ENCODE assay signal across 10 cellular contexts in the genomic region with DNA sequence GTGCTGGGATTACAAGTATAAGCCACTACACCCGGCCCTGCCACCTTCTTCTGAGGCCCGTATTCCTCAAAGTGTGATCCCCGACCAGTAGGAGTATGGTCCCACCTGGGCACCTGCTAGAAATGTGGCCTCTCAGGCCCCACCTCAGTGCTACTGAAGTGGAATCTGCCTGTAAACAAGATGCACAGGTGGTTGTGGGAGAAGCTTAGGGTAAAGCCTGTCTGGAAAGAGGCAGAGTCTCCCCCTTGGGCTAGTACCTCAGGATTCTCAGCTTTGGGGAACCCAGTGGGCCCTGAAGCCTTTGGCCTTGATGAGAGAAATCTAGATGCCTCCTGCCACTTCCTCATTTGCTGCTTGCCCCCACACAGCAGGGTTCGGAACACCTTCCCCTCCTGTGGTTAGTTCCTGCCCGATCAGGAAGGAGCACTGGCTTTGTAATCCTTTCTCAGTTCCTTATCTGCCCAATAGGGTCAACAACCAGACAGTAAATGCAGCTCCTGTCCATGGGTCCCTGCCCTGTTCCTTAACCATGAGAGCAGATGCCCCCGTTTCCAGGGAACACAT. TPM values are rescaled to one million over a fixed set of nuclear protein-coding genes. Genes with fewer than 3 reads are reported as not detected.
DNase-seq lines count a peak whose midpoint lies in the region; ATAC-seq and TF ChIP-seq lines count a peak whose summit lies in the region.
"Had no signal": no experiment of that assay in that cellular context is flagged by ENCODE, and none has a peak within 500 bp of the region (broad histone marks: within the 10 kb centered on the region; RNA-seq: fewer than 3 reads in every experiment).

No MANE protein-coding gene starts in this region.

- H3K36me3 Mint-ChIP-seq in activated T-helper 17 cell treated with anti-CD3 and anti-CD28 coated beads, Interleukin-2, amount 50 U/mL, for 72 hours (ENCODE audit: low read depth), result peaks cover 8% of the 10 kb centered on the region
- H3K36me3 Mint-ChIP-seq in naive thymus-derived CD4-positive, alpha-beta T cell, result peaks cover 0 to 19% (median 0%) of the 10 kb centered on the region in 5 donors
- H3K36me3 Mint-ChIP-seq in GM23338 (ENCODE audit: low read depth), result 0 out of 3 replicates have a peak, but pooled peaks cover 3% of the 10 kb centered on the region

- peak overlapping the region; percentile 73 for H3K27ac ChIP-seq in DOHH2 (ENCODE audit: low read depth, low read length)
- H3K27ac ChIP-seq in naive thymus-derived CD4-positive, alpha-beta T cell (ENCODE audit: low read depth, low read length), result peak overlapping the region; percentile 43
- H3K27ac ChIP-seq in GM23338 (ENCODE audit: low read depth), result no peak overlapping the region

- H3K4me1 Mint-ChIP-seq in activated T-helper 17 cell treated with anti-CD3 and anti-CD28 coated beads, Interleukin-2, amount 50 U/mL, for 72 hours, result peaks cover 48% of the 10 kb centered on the region
- peaks cover 58 to 84% (median 72%) of the 10 kb centered on the region in 7 donors for H3K4me1 Mint-ChIP-seq in naive thymus-derived CD4-positive, alpha-beta T cell
- no peaks in the 10 kb centered on the region for H3K4me1 Mint-ChIP-seq in GM23338

- intact Hi-C loops in naive thymus-derived CD4-positive, alpha-beta T cell (cut with micrococcal nuclease), result loop anchor here (1.0 to 2.0 kb wide), 7 partner anchors 8 to 116 kb away; a partner anchor contains a TSS

- TF ChIP-seq CTCF in DOHH2 (IDR thresholded peaks at IDR 0.05; ENCODE audit: low read depth, low read length, poor library complexity, severe bottlenecking), result no peak
- TF ChIP-seq CTCF in GM23338 (conservative IDR thresholded peaks at IDR 0.05; ENCODE audit: low read depth in 2 of 2), result no peak

- H3K4me2 ChIP-seq in DOHH2 (ENCODE audit: low read length) (peak overlapping the region; percentile 85), GM23338 (no peak overlapping the region)

- H3K9me2 ChIP-seq in DOHH2 (replicated peaks; ENCODE audit: control insufficient read depth, low read length) (no peaks in the 10 kb centered on the region), GM23338 (ENCODE audit: insufficient read depth) (no peaks in the 10 kb centered on the region)

- no peak overlapping the region for H2AFZ ChIP-seq in GM23338

- H3K4me1 ChIP-seq in DOHH2 (ENCODE audit: control insufficient read depth, low read length) (peaks cover 63% of the 10 kb centered on the region), GM23338 (ENCODE audit: insufficient read depth) (no peaks in the 10 kb centered on the region)
- peaks cover 60 to 62% of the 10 kb centered on the region in 2 donors for H3K4me1 ChIP-seq in naive thymus-derived CD4-positive, alpha-beta T cell (ENCODE audit: control insufficient read depth in 2 of 2, insufficient read depth in 2 of 2, low read length in 2 of 2)

- H3K27me3 Mint-ChIP-seq in activated T-helper 17 cell treated with anti-CD3 and anti-CD28 coated beads, Interleukin-2, amount 50 U/mL, for 72 hours, result no peaks in the 10 kb centered on the region
- peaks cover 0 to 4% (median 0%) of the 10 kb centered on the region in 5 donors for H3K27me3 Mint-ChIP-seq in naive thymus-derived CD4-positive, alpha-beta T cell
- peaks cover 4% of the 10 kb centered on the region for H3K27me3 Mint-ChIP-seq in GM23338 (ENCODE audit: insufficient read depth, low read depth, poor library complexity)

- H3K79me2 ChIP-seq in DOHH2 (ENCODE audit: control insufficient read depth, low read length) (no peaks in the 10 kb centered on the region), GM23338 (replicated peaks; ENCODE audit: insufficient read depth) (no peaks in the 10 kb centered on the region)

- peak overlapping the region; percentile 87 for H3K27ac Mint-ChIP-seq in activated T-helper 17 cell treated with anti-CD3 and anti-CD28 coated beads, Interleukin-2, amount 50 U/mL, for 72 hours
- H3K27ac Mint-ChIP-seq in naive thymus-derived CD4-positive, alpha-beta T cell, result peak overlapping the region; percentile 71 to 96 (median 91)
- no peak overlapping the region for H3K27ac Mint-ChIP-seq in GM23338

- H4K20me1 ChIP-seq in DOHH2 (ENCODE audit: control insufficient read depth, insufficient read depth, low read depth, low read length) (no peaks in the 10 kb centered on the region), GM23338 (replicated peaks; ENCODE audit: insufficient read depth) (no peaks in the 10 kb centered on the region; the same call in 1 of the 2 replicates)

- H3F3A ChIP-seq in DOHH2 (ENCODE audit: control insufficient read depth, insufficient read depth) (peaks cover 18% of the 10 kb centered on the region), GM23338 (replicated peaks; ENCODE audit: low read depth) (no peaks in the 10 kb centered on the region)

- CTCF ChIA-PET in naive thymus-derived CD4-positive, alpha-beta T cell (lab: Charles Lee), result interaction anchor here (0.8 to 1.4 kb wide), 5 partner anchors 13 to 65 kb away, joined by 3 to 5 read pairs (median 4); a partner anchor contains a TSS

- peak overlapping the region; percentile 76 for H3K4me3 Mint-ChIP-seq in activated T-helper 17 cell treated with anti-CD3 and anti-CD28 coated beads, Interleukin-2, amount 50 U/mL, for 72 hours
- H3K4me3 Mint-ChIP-seq in naive thymus-derived CD4-positive, alpha-beta T cell, result peak overlapping the region; percentile 62 to 86 (median 81)
- no peak overlapping the region for H3K4me3 Mint-ChIP-seq in GM23338

- peak in 3 of 9 donors; percentile 17 to 25 (median 21) for DNase-seq in naive thymus-derived CD4-positive, alpha-beta T cell
- no peak for DNase-seq in GM23338 (ENCODE audit: low spot score)
- DNase-seq in stimulated activated CD8-positive, alpha-beta memory T cell treated with anti-CD3 and anti-CD28 coated beads, Interleukin-4, amount 100 ng/mL, for 48 hours, result no peak
- no peak for DNase-seq in OCI-M2 (lab: John Stamatoyannopoulos, UW; ENCODE audit: unreplicated experiment)

- H3K9me3 Mint-ChIP-seq in activated T-helper 17 cell treated with anti-CD3 and anti-CD28 coated beads, Interleukin-2, amount 50 U/mL, for 72 hours, result no peaks in the 10 kb centered on the region
- no peaks in the 10 kb centered on the region for H3K9me3 Mint-ChIP-seq in naive thymus-derived CD4-positive, alpha-beta T cell
- H3K9me3 Mint-ChIP-seq in GM23338, result no peaks in the 10 kb centered on the region; the same call in 2 of the 3 replicates

- H3K36me3 ChIP-seq in DOHH2 (ENCODE audit: control insufficient read depth, low read length), result no peaks in the 10 kb centered on the region
- H3K36me3 ChIP-seq in naive thymus-derived CD4-positive, alpha-beta T cell (ENCODE audit: control insufficient read depth in 2 of 3, insufficient read depth in 3 of 3, low read length in 3 of 3), result no peaks in the 10 kb centered on the region
- H3K36me3 ChIP-seq in GM23338 (ENCODE audit: insufficient read depth), result no peaks in the 10 kb centered on the region

- POLR2A ChIA-PET in naive thymus-derived CD4-positive, alpha-beta T cell (lab: Charles Lee), result interaction anchor here (0.7 to 12.9 kb wide), 7 partner anchors 13 to 79 kb away, joined by 3 to 164 read pairs (median 4); a partner anchor contains a TSS

- H3K9me3 ChIP-seq in DOHH2 (ENCODE audit: control insufficient read depth, insufficient read depth, low read length), result no peaks in the 10 kb centered on the region
- no peaks in the 10 kb centered on the region for H3K9me3 ChIP-seq in naive thymus-derived CD4-positive, alpha-beta T cell (ENCODE audit: control insufficient read depth in 2 of 3, low read length in 3 of 3)

- peaks cover 25% of the 10 kb centered on the region for H3K27me3 ChIP-seq in DOHH2 (ENCODE audit: control insufficient read depth, low read length)
- H3K27me3 ChIP-seq in naive thymus-derived CD4-positive, alpha-beta T cell (ENCODE audit: control insufficient read depth in 2 of 2, insufficient read depth in 2 of 2, low read length in 2 of 2), result no peaks in the 10 kb centered on the region
- no peaks in the 10 kb centered on the region for H3K27me3 ChIP-seq in GM23338 (ENCODE audit: insufficient read depth)

- ATAC-seq in GM19455 (IDR thresholded peaks at IDR 0.05; ENCODE audit: unreplicated experiment) (peak; percentile 66), HG03457 (IDR thresholded peaks at IDR 0.05; ENCODE audit: unreplicated experiment) (peak; percentile 55), GM23338 (no peak)
- ATAC-seq in activated T-helper 17 cell treated with anti-CD3 and anti-CD28 coated beads, Interleukin-2, amount 50 U/mL, for 72 hours (replicated peaks), result no peak
- peak; percentile 74 for ATAC-seq in naive thymus-derived CD4-positive, alpha-beta T cell
- ATAC-seq: HCT116 had no signal

- H3K4me3 ChIP-seq in DOHH2 (ENCODE audit: low read length), result peak overlapping the region; percentile 62
- H3K4me3 ChIP-seq in naive thymus-derived CD4-positive, alpha-beta T cell (ENCODE audit: low read length), result peak overlapping the region; percentile 38
- no peak overlapping the region for H3K4me3 ChIP-seq in GM23338

RNA-seq across cellular contexts. Expression of a gene that starts 25.2 kb away (rescaled TPM):
- total RNA-seq in activated T-helper 17 cell treated with anti-CD3 and anti-CD28 coated beads, Interleukin-2, amount 50 U/mL, for 72 hours, result 1 to 10 TPM; 5.7 to 6.6 TPM
- 10 to 100 TPM in 2 of 5 experiments, 1 to 10 TPM in 3; 6.2 to 19.8 (median 7.9) TPM for total RNA-seq in naive thymus-derived CD4-positive, alpha-beta T cell
- 1 to 10 TPM; 3.5 to 4.1 TPM for polyA plus RNA-seq in naive thymus-derived CD4-positive, alpha-beta T cell
- total RNA-seq in GM23338 (2014; rRNA removed; shearing (Covaris generic)), result 4.2 and 5.4 TPM in 2 replicates
- 1.4 and 1.8 TPM in 2 replicates for polyA plus RNA-seq in GM23338 (2016; fragmentation: Nextera tagmentation; extraction: Ambion mirVana)

RNA-seq across cellular contexts. Expression of a gene that starts 27.7 kb away (rescaled TPM):
- 100 to 1,000 TPM; 117 to 155 TPM for total RNA-seq in activated T-helper 17 cell treated with anti-CD3 and anti-CD28 coated beads, Interleukin-2, amount 50 U/mL, for 72 hours
- total RNA-seq in naive thymus-derived CD4-positive, alpha-beta T cell, result 100 to 1,000 TPM in 1 of 5 experiments, 10 to 100 TPM in 4; 24.1 to 160 (median 42.9) TPM
- 100 to 1,000 TPM in 1 of 2 donors, 10 to 100 TPM in 1; 56.4 to 110 TPM for polyA plus RNA-seq in naive thymus-derived CD4-positive, alpha-beta T cell
- total RNA-seq in GM23338 (2014; rRNA removed; shearing (Covaris generic)), result 15.7 and 25.5 TPM in 2 replicates
- polyA plus RNA-seq in GM23338 (2016; fragmentation: Nextera tagmentation; extraction: Ambion mirVana), result 60.0 and 61.5 TPM in 2 replicates

RNA-seq across cellular contexts. Expression of a gene that starts 41.6 kb away (rescaled TPM):
- 10 to 100 TPM; 15.8 to 15.9 TPM for total RNA-seq in activated T-helper 17 cell treated with anti-CD3 and anti-CD28 coated beads, Interleukin-2, amount 50 U/mL, for 72 hours
- total RNA-seq in naive thymus-derived CD4-positive, alpha-beta T cell, result 10 to 100 TPM in 1 of 5 experiments, 1 to 10 TPM in 4; 1.3 to 23.3 (median 5.2) TPM
- under 1 TPM; 0.36 to 0.41 TPM for polyA plus RNA-seq in naive thymus-derived CD4-positive, alpha-beta T cell
- total RNA-seq in GM23338 (2014; rRNA removed; shearing (Covaris generic)), result 1.4 TPM in 1 of 2 replicates, not detected in the other
- 1.8 and 1.9 TPM in 2 replicates for polyA plus RNA-seq in GM23338 (2016; fragmentation: Nextera tagmentation; extraction: Ambion mirVana)

RNA-seq across cellular contexts. Expression of a gene that starts 54.6 kb away (rescaled TPM):
- 1 to 10 TPM in 1 of 2 donors, under 1 TPM in 1; 0.78 to 1.3 TPM for total RNA-seq in activated T-helper 17 cell treated with anti-CD3 and anti-CD28 coated beads, Interleukin-2, amount 50 U/mL, for 72 hours
- 1 to 10 TPM in 1 of 5 experiments, under 1 TPM in 2, not detected in 2; 0.58 to 1.8 (median 0.81) TPM for total RNA-seq in naive thymus-derived CD4-positive, alpha-beta T cell
- polyA plus RNA-seq in naive thymus-derived CD4-positive, alpha-beta T cell, result not detected
- not detected in 2 replicates for total RNA-seq in GM23338 (2014; rRNA removed; shearing (Covaris generic))
- polyA plus RNA-seq in GM23338 (2016; fragmentation: Nextera tagmentation; extraction: Ambion mirVana), result not detected in 2 replicates
- total RNA-seq: renal cortical epithelial cell had no signal

Comparison
In these comparisons a context has a peak if more than half of its experiments do, and no peak if none do; other contexts are left out.
1. ATAC-seq: peak in GM19455 (single experiment), HG03457 (single experiment) and naive thymus-derived CD4-positive, alpha-beta T cell (single experiment); none in activated T-helper 17 cell treated with anti-CD3 and anti-CD28 coated beads, Interleukin-2, amount 50 U/mL, for 72 hours (single experiment) and GM23338 (single experiment).